23 cellular contexts compared by ENCODE assay signal in the genomic region with DNA sequence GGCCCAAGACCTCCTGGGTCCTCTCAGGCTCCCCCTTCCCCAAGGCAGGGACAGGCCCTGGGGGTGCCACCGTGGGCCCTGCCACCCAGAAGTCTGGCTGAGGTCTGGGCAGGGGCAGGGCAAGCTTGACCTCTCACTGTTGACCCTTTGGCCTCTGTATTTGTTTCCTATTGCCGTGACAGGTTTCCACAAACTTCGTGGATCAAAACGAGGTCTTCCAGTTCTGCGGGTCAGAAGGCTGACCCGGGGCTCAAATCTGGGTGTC. TPM values are rescaled to one million over a fixed set of nuclear protein-coding genes. Genes with fewer than 3 reads are reported as not detected.
DNase-seq lines count a peak whose midpoint lies in the region; ATAC-seq and TF ChIP-seq lines count a peak whose summit lies in the region.
"Had no signal": no experiment of that assay in that cellular context is flagged by ENCODE, and none has a peak within 500 bp of the region (broad histone marks: within the 10 kb centered on the region; RNA-seq: fewer than 3 reads in every experiment).

No MANE protein-coding gene starts in this region.

- intact Hi-C loops in IMR-90 (cut with micrococcal nuclease), result no loop called here
- intact Hi-C loops in CD8-positive, alpha-beta T cell (cut with DNase I, micrococcal nuclease), result no loop called here

- no peak overlapping the region; the same call in 1 of the 2 replicates for H3K4ac ChIP-seq in IMR-90 (ENCODE audit: low read depth, low read length)

- no peak overlapping the region for H3K4me3 ChIP-seq in IMR-90 (ENCODE audit: insufficient read depth, low read depth, low read length)
- no peak overlapping the region for H3K4me3 ChIP-seq in hepatocyte
- H3K4me3 ChIP-seq in smooth muscle cell, result no peak overlapping the region
- H3K4me3 ChIP-seq in CD8-positive, alpha-beta T cell (ENCODE audit: low read depth, low read length), result no peak overlapping the region
- H3K4me3 ChIP-seq: BLaER1, GM23248 had no signal

- H3K79me2 ChIP-seq in hepatocyte (no peaks in the 10 kb centered on the region), smooth muscle cell (ENCODE audit: low read depth) (no peaks in the 10 kb centered on the region)

- CTCF ChIA-PET in IMR-90 (lab: Yijun Ruan, JAX), result no interaction called here
- CTCF ChIA-PET in CD8-positive, alpha-beta T cell (lab: Charles Lee), result interaction anchor here (0.8 kb wide), 1 partner anchor 30 kb away, joined by 3 read pairs; no protein-coding TSS in a partner anchor

- no peak overlapping the region for H3K4me3 Mint-ChIP-seq in CD8-positive, alpha-beta T cell
- H3K4me3 Mint-ChIP-seq: CD4-positive, alpha-beta T cell; H9 had no signal

- H3F3A ChIP-seq in smooth muscle cell (ENCODE audit: low read depth), result peaks cover 28% of the 10 kb centered on the region

- H4K91ac ChIP-seq in IMR-90 (ENCODE audit: insufficient read depth, low read depth, low read length), result no peak overlapping the region

- in situ Hi-C loops in IMR-90 (cut with MboI; ENCODE audit: low sequenced_read_pairs), result no loop called here

- H3K4me1 ChIP-seq in IMR-90 (ENCODE audit: control insufficient read depth, insufficient read depth, low read length) (peaks cover 13% of the 10 kb centered on the region), hepatocyte (ENCODE audit: insufficient read depth) (peaks cover 51% of the 10 kb centered on the region), smooth muscle cell (ENCODE audit: low read depth) (peaks cover 25% of the 10 kb centered on the region)
- H3K4me1 ChIP-seq in CD8-positive, alpha-beta T cell (ENCODE audit: insufficient read depth, low read length), result no peaks in the 10 kb centered on the region

- H4K20me1 ChIP-seq in IMR-90 (ENCODE audit: insufficient read depth, low read length) (peaks cover 3% of the 10 kb centered on the region; the same call in 1 of the 2 replicates), hepatocyte (ENCODE audit: insufficient read depth, poor library complexity, severe bottlenecking) (no peaks in the 10 kb centered on the region), smooth muscle cell (ENCODE audit: low read depth) (no peaks in the 10 kb centered on the region)
- H4K20me1 ChIP-seq: BLaER1 had no signal

- no peak overlapping the region for H3K23ac ChIP-seq in IMR-90 (ENCODE audit: low read depth, low read length)

- no peak overlapping the region for H2AK9ac ChIP-seq in IMR-90 (replicated peaks; ENCODE audit: low read depth, low read length, poor library complexity)

- no peaks in the 10 kb centered on the region for H3K9me2 ChIP-seq in hepatocyte (replicated peaks; ENCODE audit: insufficient read depth)
- H3K9me2 ChIP-seq: SK-N-SH had no signal

- ATAC-seq in IMR-90 (ENCODE audit: low read depth), result no peak
- ATAC-seq in CD8-positive, alpha-beta T cell, result no peak

- no peaks in the 10 kb centered on the region for H3K36me3 Mint-ChIP-seq in CD8-positive, alpha-beta T cell

- no peak overlapping the region for H2BK20ac ChIP-seq in IMR-90 (ENCODE audit: low read depth, low read length)

- no peak for TF ChIP-seq RAD21 in IMR-90 (IDR thresholded peaks at IDR 0.05; ENCODE audit: low read length)

- H3K9me1 ChIP-seq in IMR-90 (ENCODE audit: insufficient read depth, low read length), result peaks cover 9% of the 10 kb centered on the region

- H2BK120ac ChIP-seq in IMR-90 (ENCODE audit: low read depth, low read length), result no peak overlapping the region

- H3K36me3 ChIP-seq in IMR-90 (ENCODE audit: control insufficient read depth, insufficient read depth, low read length) (no peaks in the 10 kb centered on the region), hepatocyte (replicated peaks; ENCODE audit: insufficient read depth, low read depth) (no peaks in the 10 kb centered on the region), smooth muscle cell (ENCODE audit: low read depth) (no peaks in the 10 kb centered on the region)
- no peaks in the 10 kb centered on the region for H3K36me3 ChIP-seq in CD8-positive, alpha-beta T cell (ENCODE audit: insufficient read depth, low read length)

- H3K27me3 ChIP-seq in IMR-90 (ENCODE audit: control insufficient read depth, insufficient read depth, low read length) (no peaks in the 10 kb centered on the region), hepatocyte (no peaks in the 10 kb centered on the region), smooth muscle cell (ENCODE audit: low read depth) (no peaks in the 10 kb centered on the region)
- H3K27me3 ChIP-seq in CD8-positive, alpha-beta T cell (ENCODE audit: insufficient read depth, low read length), result no peaks in the 10 kb centered on the region
- H3K27me3 ChIP-seq: BLaER1 had no signal

- H3K4me2 ChIP-seq in IMR-90 (ENCODE audit: low read depth, low read length), result no peak overlapping the region
- H3K4me2 ChIP-seq in hepatocyte, result no peak overlapping the region
- peak overlapping the region; percentile 73 for H3K4me2 ChIP-seq in smooth muscle cell
- H3K4me2 ChIP-seq: BLaER1, KMS-11 had no signal

- H3K27ac Mint-ChIP-seq in CD8-positive, alpha-beta T cell, result no peak overlapping the region
- H3K27ac Mint-ChIP-seq: CD4-positive, alpha-beta T cell had no signal

- no peak for TF ChIP-seq CTCF in IMR-90 (conservative IDR thresholded peaks at IDR 0.05; ENCODE audit: low read depth, low read length)
- TF ChIP-seq CTCF in VCaP (conservative IDR thresholded peaks at IDR 0.05), result no peak
- TF ChIP-seq CTCF in hepatocyte (IDR thresholded peaks at IDR 0.05; ENCODE audit: poor library complexity), result no peak
- TF ChIP-seq CTCF in smooth muscle cell (IDR thresholded peaks at IDR 0.05; ENCODE audit: borderline replicate concordance, insufficient read depth, poor library complexity, severe bottlenecking), result no peak
- no peak for TF ChIP-seq CTCF in CD8-positive, alpha-beta T cell (IDR thresholded peaks at IDR 0.05)

- H3K14ac ChIP-seq in IMR-90 (replicated peaks; ENCODE audit: low read depth, low read length), result no peak overlapping the region

- H3K9ac ChIP-seq in IMR-90 (ENCODE audit: low read depth, low read length) (no peak overlapping the region), smooth muscle cell (ENCODE audit: low read depth) (peak overlapping the region; percentile 58)
- H3K9ac ChIP-seq: BLaER1, KMS-11 had no signal

- TF ChIP-seq POLR2A in IMR-90 (IDR thresholded peaks at IDR 0.05; ENCODE audit: low read depth, low read length), result no peak

- POLR2A ChIA-PET in IMR-90 (lab: Charles Lee; ENCODE audit: unreplicated experiment), result no interaction called here
- POLR2A ChIA-PET in CD8-positive, alpha-beta T cell (lab: Charles Lee), result no interaction called here

- no peaks in the 10 kb centered on the region for H3K79me1 ChIP-seq in IMR-90 (ENCODE audit: low read depth in 1 of 2, low read length in 2 of 2)

- DNase-seq in IMR-90 (no peak), hepatocyte (ENCODE audit: low spot score) (no peak), smooth muscle cell (lab: John Stamatoyannopoulos, UW; ENCODE audit: unreplicated experiment) (no peak), DMS79 (lab: John Stamatoyannopoulos, UW) (no peak), SHP77 (lab: John Stamatoyannopoulos, UW) (no peak)
- no peak for DNase-seq in CD8-positive, alpha-beta T cell
- DNase-seq: Caco-2; CD4-positive, alpha-beta T cell; H9; NCI-H1105 treated with DMSO at 0.1 percent for 48 hours; NCI-H2029 treated with DMSO at 0.1 percent for 48 hours; NCI-H345; NCI-H524 treated with DMSO at 0.1 percent for 48 hours; SIG-M5; SK-N-SH had no signal

- H2BK5ac ChIP-seq in IMR-90 (ENCODE audit: low read depth, low read length, poor library complexity, severe bottlenecking), result no peak overlapping the region

- dilution Hi-C loops in IMR-90 (cut with HindIII; ENCODE audit: low sequenced_read_pairs, unreplicated experiment), result no loop called here

- no peaks in the 10 kb centered on the region for H3K9me3 Mint-ChIP-seq in CD8-positive, alpha-beta T cell
- H3K9me3 Mint-ChIP-seq: CD4-positive, alpha-beta T cell; H9 had no signal

- WGBS in IMR-90 (ENCODE audit: extremely low coverage in 2 of 2, insufficient read length in 1 of 2), 2 experiments, result 93% methylated on average over 3 of the region's 6 CpGs; no CpG with 5 or more reads in 1 of the 2 experiments
- WGBS in hepatocyte (ENCODE audit: low lambda C conversion rate, missing lambda C conversion rate), result 74% methylated on average over 6 of the region's 6 CpGs
- 90% methylated on average over 6 of the region's 6 CpGs for WGBS in smooth muscle cell (ENCODE audit: low lambda C conversion rate)

- no peak overlapping the region for H4K5ac ChIP-seq in IMR-90 (ENCODE audit: low read depth, low read length)

- peaks cover 4% of the 10 kb centered on the region for H3K4me1 Mint-ChIP-seq in CD8-positive, alpha-beta T cell (ENCODE audit: low read depth)

- no TSS peak for BruUV-seq in IMR-90 (replicated peaks; lab: Mats Ljungman, UMichigan)

- no peak overlapping the region; a peak in 1 of 4 replicates for H4K8ac ChIP-seq in IMR-90 (ENCODE audit: low read depth in 2 of 2, low read length in 2 of 2)

- peaks cover 4% of the 10 kb centered on the region for H3K27me3 Mint-ChIP-seq in CD8-positive, alpha-beta T cell (ENCODE audit: low read depth)

- no peaks in the 10 kb centered on the region for H3K9me3 ChIP-seq in IMR-90 (ENCODE audit: control insufficient read depth, insufficient read depth, low read length)
- H3K9me3 ChIP-seq in hepatocyte (ENCODE audit: low read depth), result no peaks in the 10 kb centered on the region
- no peaks in the 10 kb centered on the region for H3K9me3 ChIP-seq in smooth muscle cell (replicated peaks; ENCODE audit: low read depth)
- H3K9me3 ChIP-seq in CD8-positive, alpha-beta T cell (ENCODE audit: low read length), result no peaks in the 10 kb centered on the region
- H3K9me3 ChIP-seq: BLaER1, Caco-2, SK-N-SH had no signal

- no peak overlapping the region; the same call in 1 of the 2 replicates for H2AK5ac ChIP-seq in IMR-90 (ENCODE audit: low read depth, low read length)

- no peak overlapping the region for H3K27ac ChIP-seq in IMR-90 (ENCODE audit: insufficient read depth, low read length)
- peak overlapping the region; percentile 16; the same call in 1 of the 2 replicates for H3K27ac ChIP-seq in VCaP
- peak overlapping the region; percentile 87 for H3K27ac ChIP-seq in hepatocyte
- H3K27ac ChIP-seq in smooth muscle cell (ENCODE audit: low read depth), result peak overlapping the region; percentile 96
- H3K27ac ChIP-seq in CD8-positive, alpha-beta T cell (ENCODE audit: low read depth, low read length), result no peak overlapping the region
- H3K27ac ChIP-seq: BLaER1, KMS-11 had no signal

- H3K18ac ChIP-seq in IMR-90 (ENCODE audit: low read depth, low read length), result no peak overlapping the region

- peak overlapping the region; percentile 27 for H2AFZ ChIP-seq in IMR-90 (replicated peaks; ENCODE audit: low read length, poor library complexity)
- H2AFZ ChIP-seq in hepatocyte, result no peak overlapping the region
- H2AFZ ChIP-seq in smooth muscle cell (ENCODE audit: low read depth), result no peak overlapping the region

- no peak overlapping the region for H3K56ac ChIP-seq in IMR-90 (ENCODE audit: extremely low read depth, insufficient read depth, low read length)

- H2BK15ac ChIP-seq in IMR-90 (ENCODE audit: low read depth, low read length), result no peak overlapping the region

RNA-seq across cellular contexts. Expression of a gene that starts 12.7 kb away (rescaled TPM):
- total RNA-seq in IMR-90 (2012; rRNA removed) (5.0 and 6.3 TPM in 2 replicates), hepatocyte (14.0 and 16.0 TPM in 2 replicates), smooth muscle cell (35.7 and 46.5 TPM in 2 replicates)
- polyA plus RNA-seq in IMR-90 (2012; rRNA removed) (9.6 and 9.9 TPM in 2 replicates), hepatocyte (14.2 and 28.2 TPM in 2 replicates), smooth muscle cell (57.7 and 76.5 TPM in 2 replicates)
- 10.7 and 12.7 TPM in 2 replicates for polyA plus RNA-seq in IMR-90 (2012; cell fraction: cytosol; rRNA removed)
- polyA plus RNA-seq in IMR-90 (2012; cell fraction: nucleus; rRNA removed; ENCODE audit: low replicate concordance), result 43.9 and 49.0 TPM in 2 replicates
- under 1 TPM; 0.44 to 0.90 TPM for total RNA-seq in CD8-positive, alpha-beta T cell
- total RNA-seq: OCI-LY7 had no signal

RNA-seq across cellular contexts. Expression of a gene that starts 41.5 kb away (rescaled TPM):
- total RNA-seq in IMR-90 (2012; rRNA removed) (not detected in 2 replicates), hepatocyte (12.4 and 35.3 TPM in 2 replicates), smooth muscle cell (not detected in 2 replicates)
- polyA plus RNA-seq in IMR-90 (2012; rRNA removed) (not detected in 2 replicates), hepatocyte (31.0 and 40.3 TPM in 2 replicates), smooth muscle cell (not detected in 2 replicates)
- polyA plus RNA-seq in IMR-90 (2012; cell fraction: cytosol; rRNA removed), result 0.14 TPM in 1 of 2 replicates, not detected in the other
- polyA plus RNA-seq in IMR-90 (2012; cell fraction: nucleus; rRNA removed; ENCODE audit: low replicate concordance), result 0.72 and 0.85 TPM in 2 replicates
- not detected for total RNA-seq in CD8-positive, alpha-beta T cell
- total RNA-seq: CD4-positive, alpha-beta T cell; GM23248; HT1080; OCI-LY7; RPMI7951 had no signal
- polyA plus RNA-seq: GM23248 had no signal

RNA-seq across cellular contexts. Expression of a gene that starts 52.0 kb away (rescaled TPM):
- total RNA-seq in IMR-90 (2012; rRNA removed) (not detected in 2 replicates), hepatocyte (not detected in 2 replicates), smooth muscle cell (not detected in 2 replicates)
- polyA plus RNA-seq in IMR-90 (2012; rRNA removed) (not detected in 2 replicates), hepatocyte (0.21 TPM in 1 of 2 replicates, not detected in the other), smooth muscle cell (not detected in 2 replicates)
- polyA plus RNA-seq in IMR-90 (2012; cell fraction: cytosol; rRNA removed), result 0.18 TPM in 1 of 2 replicates, not detected in the other
- not detected in 2 replicates for polyA plus RNA-seq in IMR-90 (2012; cell fraction: nucleus; rRNA removed; ENCODE audit: low replicate concordance)
- total RNA-seq in CD8-positive, alpha-beta T cell, result not detected
- total RNA-seq: Caco-2; CD4-positive, alpha-beta T cell; Daoy; GM23248; H9; HT1080; OCI-LY7; RPMI7951 had no signal
- polyA plus RNA-seq: GM23248, SK-N-SH had no signal

Comparison
In these comparisons a context has a peak if more than half of its experiments do, and no peak if none do; other contexts are left out.
1. H3K27ac ChIP-seq: peak in VCaP (single experiment), hepatocyte (single experiment) and smooth muscle cell (single experiment); none in IMR-90 (single experiment) and CD8-positive, alpha-beta T cell (single experiment).
2. RNA of a gene that starts 41.5 kb away (total RNA-seq): 12.4 to 35.3 TPM in hepatocyte; not detected in IMR-90, not detected in smooth muscle cell and not detected in CD8-positive, alpha-beta T cell; every median in the first group is over 10 times any median in the second.